ENCODE assay signal across 8 cellular contexts in genomic region chr7:97871659-97872024, GRCh38. TPM values are rescaled to one million over a fixed set of nuclear protein-coding genes. Genes with fewer than 3 reads are reported as not detected.
DNase-seq lines count a peak whose midpoint lies in the region; ATAC-seq and TF ChIP-seq lines count a peak whose summit lies in the region.

No MANE protein-coding gene starts in this region.

- peaks cover 11% of the 10 kb centered on the region; the same call in 1 of the 2 replicates for H4K20me1 ChIP-seq in BLaER1
- H4K20me1 ChIP-seq in smooth muscle cell (ENCODE audit: low read depth), result peaks cover 8% of the 10 kb centered on the region

- H3K9me3 ChIP-seq in BLaER1 (no peaks in the 10 kb centered on the region), iPS-15b (ENCODE audit: control insufficient read depth, insufficient read depth, low read length) (no peaks in the 10 kb centered on the region), smooth muscle cell (replicated peaks; ENCODE audit: low read depth) (no peaks in the 10 kb centered on the region)

- no peaks in the 10 kb centered on the region for H3F3A ChIP-seq in smooth muscle cell (ENCODE audit: low read depth)

- peaks cover 29% of the 10 kb centered on the region for H3K4me1 Mint-ChIP-seq in activated naive CD4-positive, alpha-beta T cell treated with anti-CD3 and anti-CD28 coated beads, Interleukin-2, amount 10 ng/mL, durations not matched to agents 7 days and 5 days

- H3K36me3 ChIP-seq in BLaER1 (peaks cover 25% of the 10 kb centered on the region), iPS-15b (ENCODE audit: control insufficient read depth, insufficient read depth, low read length) (no peaks in the 10 kb centered on the region), smooth muscle cell (ENCODE audit: low read depth) (no peaks in the 10 kb centered on the region)

- H3K27me3 Mint-ChIP-seq in activated naive CD4-positive, alpha-beta T cell treated with anti-CD3 and anti-CD28 coated beads, Interleukin-2, amount 10 ng/mL, durations not matched to agents 7 days and 5 days, result peaks cover 13% of the 10 kb centered on the region

- peaks cover 32% of the 10 kb centered on the region for H3K79me2 ChIP-seq in smooth muscle cell (ENCODE audit: low read depth)

- peaks cover 2% of the 10 kb centered on the region for H3K9me3 Mint-ChIP-seq in activated naive CD4-positive, alpha-beta T cell treated with anti-CD3 and anti-CD28 coated beads, Interleukin-2, amount 10 ng/mL, durations not matched to agents 7 days and 5 days

- H3K9ac ChIP-seq in BLaER1, result peak overlapping the region; percentile 86
- H3K9ac ChIP-seq in iPS-15b (ENCODE audit: low read depth, low read length), result peak overlapping the region; percentile 74
- peak overlapping the region; percentile 77 for H3K9ac ChIP-seq in smooth muscle cell (ENCODE audit: low read depth)

- peaks cover 19% of the 10 kb centered on the region for H3K4me1 ChIP-seq in BLaER1
- H3K4me1 ChIP-seq in iPS-15b (ENCODE audit: control insufficient read depth, insufficient read depth, low read length), result peaks cover 9% of the 10 kb centered on the region
- H3K4me1 ChIP-seq in smooth muscle cell (ENCODE audit: low read depth), result peaks cover 8% of the 10 kb centered on the region

- peak overlapping the region; percentile 85 for H3K4me3 Mint-ChIP-seq in activated naive CD4-positive, alpha-beta T cell treated with anti-CD3 and anti-CD28 coated beads, Interleukin-2, amount 10 ng/mL, durations not matched to agents 7 days and 5 days

- H3K36me3 Mint-ChIP-seq in activated naive CD4-positive, alpha-beta T cell treated with anti-CD3 and anti-CD28 coated beads, Interleukin-2, amount 10 ng/mL, durations not matched to agents 7 days and 5 days, result peaks cover 15% of the 10 kb centered on the region

- peak; percentile 77 for DNase-seq in NCI-H146 (lab: John Stamatoyannopoulos, UW)
- peak; percentile 55 for DNase-seq in activated naive CD4-positive, alpha-beta T cell treated with anti-CD3 and anti-CD28 coated beads, Interleukin-2, amount 10 ng/mL, durations not matched to agents 7 days and 5 days
- no peak for DNase-seq in smooth muscle cell (lab: John Stamatoyannopoulos, UW; ENCODE audit: unreplicated experiment)
- DNase-seq in T1000 (lab: John Stamatoyannopoulos, UW), result no peak
- no peak for DNase-seq in NOMO-1 treated with dmso at 0.1 percent for 144 hours (lab: John Stamatoyannopoulos, UW; ENCODE audit: unreplicated experiment)

- H3K27ac ChIP-seq in BLaER1, result peak overlapping the region; percentile 90
- peak overlapping the region; percentile 52 for H3K27ac ChIP-seq in smooth muscle cell (ENCODE audit: low read depth)

- WGBS in smooth muscle cell (ENCODE audit: low lambda C conversion rate), result 5% methylated on average over 15 of the region's 21 CpGs

- H3K4me3 ChIP-seq in BLaER1 (peak overlapping the region; percentile 80), iPS-15b (ENCODE audit: low read depth, low read length) (peak overlapping the region; percentile 90), smooth muscle cell (peak overlapping the region; percentile 86)

- peak overlapping the region; percentile 88 for H2AFZ ChIP-seq in smooth muscle cell (ENCODE audit: low read depth)

- peak overlapping the region; percentile 90 for H3K27ac Mint-ChIP-seq in activated naive CD4-positive, alpha-beta T cell treated with anti-CD3 and anti-CD28 coated beads, Interleukin-2, amount 10 ng/mL, durations not matched to agents 7 days and 5 days

- ATAC-seq in GM19438 (IDR thresholded peaks at IDR 0.05; ENCODE audit: low read depth, unreplicated experiment), result peak; percentile 14

- no peak for TF ChIP-seq CTCF in smooth muscle cell (IDR thresholded peaks at IDR 0.05; ENCODE audit: borderline replicate concordance, insufficient read depth, poor library complexity, severe bottlenecking)

- CTCF ChIA-PET in activated naive CD4-positive, alpha-beta T cell treated with anti-CD3 and anti-CD28 coated beads, Interleukin-2, amount 10 ng/mL, durations not matched to agents 7 days and 5 days (lab: Charles Lee), result no interaction called here

- H3K27me3 ChIP-seq in BLaER1 (no peaks in the 10 kb centered on the region), iPS-15b (ENCODE audit: control insufficient read depth, insufficient read depth, low read length) (peaks cover 18% of the 10 kb centered on the region), smooth muscle cell (ENCODE audit: low read depth) (no peaks in the 10 kb centered on the region)

- H3K4me2 ChIP-seq in BLaER1, result peak overlapping the region; percentile 87
- H3K4me2 ChIP-seq in smooth muscle cell, result peak overlapping the region; percentile 87

RNA-seq across cellular contexts. Expression of gene ASNS, which starts 0.6 kb away (rescaled TPM):
- total RNA-seq in smooth muscle cell, result 62.6 and 68.8 TPM in 2 replicates
- 56.7 and 63.7 TPM in 2 replicates for polyA plus RNA-seq in smooth muscle cell

Comparison
In these comparisons a context has a peak if more than half of its experiments do, and no peak if none do; other contexts are left out.
1. DNase-seq: peak in NCI-H146 (single experiment) and activated naive CD4-positive, alpha-beta T cell treated with anti-CD3 and anti-CD28 coated beads, Interleukin-2, amount 10 ng/mL, durations not matched to agents 7 days and 5 days (single experiment); none in smooth muscle cell (single experiment), T1000 (single experiment) and NOMO-1 treated with dmso at 0.1 percent for 144 hours (single experiment).
2. Peak in every context shown above with its lines, with median percentiles within 50 percentile points of each other: H3K4me3 ChIP-seq and H3K9ac ChIP-seq.